In genomic region chr7:51645707-51646298, GRCh38 we compare ENCODE assay signal across 22 cellular contexts.
A peak's percentile ranks its signal among the peaks of the same experiment; 100 is the strongest.
DNase-seq lines count a peak whose midpoint lies in the region; ATAC-seq, FAIRE-seq and TF ChIP-seq lines count a peak whose summit lies in the region.
"Had no signal": no experiment of that assay in that cellular context is flagged by ENCODE, and none has a peak within 500 bp of the region (broad histone marks: within the 10 kb centered on the region; RNA-seq: fewer than 3 reads in every experiment).

No MANE protein-coding gene starts in this region.

- peaks cover 0 to 28% of the 10 kb centered on the region in 2 experiments; a peak in 2 of 5 replicates for H3K27me3 ChIP-seq in HepG2 (ENCODE audit: control insufficient read depth in 1 of 2, insufficient read depth in 2 of 2, low read length in 2 of 2)
- H3K27me3 ChIP-seq in right lobe of liver: no peaks in the 10 kb centered on the region
- H3K27me3 ChIP-seq in astrocyte (ENCODE audit: insufficient read depth, low read length): no peaks in the 10 kb centered on the region

- no peak overlapping the region for H3K27ac ChIP-seq in HepG2 (ENCODE audit: extremely low read length, insufficient read depth, low read length)
- H3K27ac ChIP-seq in right lobe of liver: no peak overlapping the region
- H3K27ac ChIP-seq in astrocyte (ENCODE audit: low read depth, low read length): no peak overlapping the region
- peak overlapping the region; percentile 37 for H3K27ac ChIP-seq in mesodermal cell (ENCODE audit: low read depth, low read length, severe bottlenecking)

- H3K27ac Mint-ChIP-seq in astrocyte (ENCODE audit: unreplicated experiment): no peak overlapping the region
- H3K27ac Mint-ChIP-seq: CD4-positive, alpha-beta T cell had no signal

- peaks cover 9% of the 10 kb centered on the region for H3K9me3 Mint-ChIP-seq in astrocyte (ENCODE audit: unreplicated experiment)

- H3K4me3 ChIP-seq in HepG2 (replicated peaks in 1 of 3; ENCODE audit: insufficient read depth in 1 of 3, low read depth in 2 of 3, low read length in 3 of 3) (no peak overlapping the region), right lobe of liver (no peak overlapping the region), astrocyte (ENCODE audit: insufficient read depth, low read depth, low read length) (no peak overlapping the region), mesodermal cell (ENCODE audit: extremely low read depth, insufficient read depth, low read length, poor library complexity, severe bottlenecking) (no peak overlapping the region)
- H3K4me3 ChIP-seq: GM12878, HAP-1 had no signal

- TF ChIP-seq POLR2A in HepG2 (IDR thresholded peaks at IDR 0.05; ENCODE audit: insufficient read depth in 1 of 2, low read depth in 2 of 2, low read length in 2 of 2) (no peak), right lobe of liver (IDR thresholded peaks at IDR 0.05) (no peak)

- no peak overlapping the region for H3K9ac ChIP-seq in HepG2 (ENCODE audit: insufficient read depth, low read depth, low read length)
- peak overlapping the region; percentile 9 for H3K9ac ChIP-seq in astrocyte (ENCODE audit: low read length)

- H4K20me1 ChIP-seq in HepG2 (ENCODE audit: insufficient read depth, low read length): no peaks in the 10 kb centered on the region
- no peaks in the 10 kb centered on the region for H4K20me1 ChIP-seq in astrocyte (ENCODE audit: insufficient read depth, low read length)

- no peaks in the 10 kb centered on the region for H3K27me3 Mint-ChIP-seq in astrocyte (ENCODE audit: low read depth, unreplicated experiment)
- H3K27me3 Mint-ChIP-seq: CD4-positive, alpha-beta T cell had no signal

- TF ChIP-seq EP300 in HepG2 (IDR thresholded peaks at IDR 0.05; ENCODE audit: low read depth in 2 of 2, low read length in 2 of 2) (no peak), HepG2 (CRISPR knock-in tag; IDR thresholded peaks at IDR 0.05; ENCODE audit: borderline replicate concordance) (no peak)

- no peaks in the 10 kb centered on the region for H3K36me3 ChIP-seq in HepG2 (replicated peaks in 1 of 2; ENCODE audit: control insufficient read depth in 1 of 2, insufficient read depth in 2 of 2, low read length in 2 of 2)
- no peaks in the 10 kb centered on the region for H3K36me3 ChIP-seq in right lobe of liver
- no peaks in the 10 kb centered on the region for H3K36me3 ChIP-seq in astrocyte (ENCODE audit: insufficient read depth, low read length)
- no peaks in the 10 kb centered on the region for H3K36me3 ChIP-seq in mesodermal cell (ENCODE audit: control insufficient read depth, insufficient read depth, low read length)
- H3K36me3 ChIP-seq: HAP-1 had no signal

- no peaks in the 10 kb centered on the region for H3K36me3 Mint-ChIP-seq in astrocyte (ENCODE audit: low read depth, unreplicated experiment)

- H3K4me3 Mint-ChIP-seq in astrocyte (ENCODE audit: unreplicated experiment): no peak overlapping the region
- H3K4me3 Mint-ChIP-seq: CD4-positive, alpha-beta T cell had no signal

- H2AFZ ChIP-seq in HepG2 (ENCODE audit: low read length) (no peak overlapping the region), astrocyte (ENCODE audit: low read depth, low read length) (no peak overlapping the region)

- in situ Hi-C loops in HepG2 (cut with HindIII; ENCODE audit: extremely low pct_ligation_motif_present, low pct_unique_long_range_greater_than_20kb): no loop called here

- H3K9me3 ChIP-seq in HepG2 (ENCODE audit: low read length): no peaks in the 10 kb centered on the region
- H3K9me3 ChIP-seq in right lobe of liver: no peaks in the 10 kb centered on the region
- no peaks in the 10 kb centered on the region for H3K9me3 ChIP-seq in astrocyte (ENCODE audit: insufficient read depth, low read depth, low read length)
- H3K9me3 ChIP-seq in mesodermal cell (ENCODE audit: control insufficient read depth, low read length): no peaks in the 10 kb centered on the region
- H3K9me3 ChIP-seq: Caco-2, HAP-1 had no signal

- H3K79me2 ChIP-seq in HepG2 (ENCODE audit: insufficient read depth, low read length) (no peaks in the 10 kb centered on the region), astrocyte (ENCODE audit: insufficient read depth, low read length) (no peaks in the 10 kb centered on the region)

- TF ChIP-seq CTCF in HepG2 (CRISPR knock-in tag; IDR thresholded peaks at IDR 0.05) (0 out of 2 replicates have a peak, but pooled peaks have one; percentile 7), right lobe of liver (IDR thresholded peaks at IDR 0.05) (no peak), astrocyte (IDR thresholded peaks at IDR 0.05; ENCODE audit: insufficient read depth, low read depth, low read length) (no peak)

- BruUV-seq in HepG2 (replicated peaks; lab: Mats Ljungman, UMichigan): no TSS peak

- no peak for FAIRE-seq in HepG2 (lab: Jason Lieb, UNC)
- FAIRE-seq in astrocyte (lab: Jason Lieb, UNC): no peak
- peak; percentile 66 for FAIRE-seq in urothelium cell line (lab: Jason Lieb, UNC)
- FAIRE-seq: GM12878 had no signal

- H3K4me1 Mint-ChIP-seq in astrocyte (ENCODE audit: low read depth, unreplicated experiment): peaks cover 11% of the 10 kb centered on the region

- POLR2A ChIA-PET in HepG2 (lab: Yijun Ruan, JAX): no interaction called here

- CTCF ChIA-PET in HepG2 (lab: Yijun Ruan, JAX; ENCODE audit: low intra/inter-chr PET ratio, low total read pairs): no interaction called here

- intact Hi-C loops in HepG2 (cut with micrococcal nuclease; ENCODE audit: unreplicated experiment) (no loop called here), right lobe of liver (cut with DNase I) (no loop called here), Right ventricle myocardium inferior (cut with DNase I) (no loop called here)

- DNase-seq in HepG2 (ENCODE audit: low spot score): no peak
- DNase-seq in right lobe of liver: no peak
- DNase-seq in astrocyte (ENCODE audit: low read depth): no peak
- DNase-seq in urothelium cell line (ENCODE audit: low spot score): no peak
- no peak for DNase-seq in activated CD4-positive, alpha-beta T cell treated with anti-CD3 and anti-CD28 coated beads for 4 hours
- no peak for DNase-seq in Right ventricle myocardium inferior (ENCODE audit: missing footprints)
- DNase-seq in NCI-H187 (lab: John Stamatoyannopoulos, UW): no peak
- DNase-seq: Caco-2; CD4-positive, alpha-beta T cell; DMS153; EL; MM.1S; NCI-H1092 treated with DMSO at 0.1 percent for 48 hours; NCI-H146; NCI-H2081; NCI-H510A; RPMI8226; SIG-M5 had no signal

- ATAC-seq in HepG2 (peak; percentile 38; the same call in 2 of the 3 replicates), right lobe of liver (no peak), Right ventricle myocardium inferior (no peak)
- ATAC-seq: GM12878, SK-N-SH treated with all-trans-retinoic acid at 6 μM for 48 hours had no signal

- no peak for TF ChIP-seq RAD21 in HepG2 (CRISPR knock-in tag; IDR thresholded peaks at IDR 0.05)

- no peaks in the 10 kb centered on the region for H3K4me1 ChIP-seq in HepG2 (ENCODE audit: insufficient read depth, low read length)
- no peaks in the 10 kb centered on the region for H3K4me1 ChIP-seq in right lobe of liver
- H3K4me1 ChIP-seq in astrocyte (ENCODE audit: insufficient read depth, low read length): peaks cover 19% of the 10 kb centered on the region
- H3K4me1 ChIP-seq in mesodermal cell (ENCODE audit: control insufficient read depth, insufficient read depth, low read length, poor library complexity, severe bottlenecking): peaks cover 2% of the 10 kb centered on the region

- H3K4me2 ChIP-seq in HepG2 (ENCODE audit: low read depth, low read length) (no peak overlapping the region), astrocyte (ENCODE audit: low read length) (peak overlapping the region; percentile 32)

- WGBS in HepG2 (ENCODE audit: low lambda C conversion rate): 40% methylated on average over 16 of the region's 16 CpGs
- WGBS in right lobe of liver (ENCODE audit: insufficient coverage, low coverage, low lambda C conversion rate, missing lambda C conversion rate): 65% methylated on average over 9 of the region's 16 CpGs
- 90 to 97% methylated on average over 13 to 14 of the region's 16 CpGs for WGBS in mesodermal cell (ENCODE audit: insufficient coverage in 2 of 2), 2 experiments

TF ChIP-seq in HepG2, 621 proteins besides CTCF, POLR2A, EP300 and RAD21 (continues in another document):
- TF ChIP-seq CREB1 (IDR thresholded peaks at IDR 0.05) (no peak), CREB1 (CRISPR knock-in tag; IDR thresholded peaks at IDR 0.05) (no peak), ZNF674 (CRISPR knock-in tag; IDR thresholded peaks at IDR 0.05; ENCODE audit: low read depth) (no peak), PLSCR1 (CRISPR knock-in tag; IDR thresholded peaks at IDR 0.05; ENCODE audit: borderline replicate concordance) (no peak), PITX1 (CRISPR knock-in tag; IDR thresholded peaks at IDR 0.05) (no peak), MLX (CRISPR knock-in tag; IDR thresholded peaks at IDR 0.05) (no peak), POLR2G (IDR thresholded peaks at IDR 0.05; ENCODE audit: low read depth, low read length) (no peak), ZNF790 (CRISPR knock-in tag; IDR thresholded peaks at IDR 0.05; ENCODE audit: borderline replicate concordance) (no peak), ZNF20 (CRISPR knock-in tag; IDR thresholded peaks at IDR 0.05) (no peak)
